In the genomic region with DNA sequence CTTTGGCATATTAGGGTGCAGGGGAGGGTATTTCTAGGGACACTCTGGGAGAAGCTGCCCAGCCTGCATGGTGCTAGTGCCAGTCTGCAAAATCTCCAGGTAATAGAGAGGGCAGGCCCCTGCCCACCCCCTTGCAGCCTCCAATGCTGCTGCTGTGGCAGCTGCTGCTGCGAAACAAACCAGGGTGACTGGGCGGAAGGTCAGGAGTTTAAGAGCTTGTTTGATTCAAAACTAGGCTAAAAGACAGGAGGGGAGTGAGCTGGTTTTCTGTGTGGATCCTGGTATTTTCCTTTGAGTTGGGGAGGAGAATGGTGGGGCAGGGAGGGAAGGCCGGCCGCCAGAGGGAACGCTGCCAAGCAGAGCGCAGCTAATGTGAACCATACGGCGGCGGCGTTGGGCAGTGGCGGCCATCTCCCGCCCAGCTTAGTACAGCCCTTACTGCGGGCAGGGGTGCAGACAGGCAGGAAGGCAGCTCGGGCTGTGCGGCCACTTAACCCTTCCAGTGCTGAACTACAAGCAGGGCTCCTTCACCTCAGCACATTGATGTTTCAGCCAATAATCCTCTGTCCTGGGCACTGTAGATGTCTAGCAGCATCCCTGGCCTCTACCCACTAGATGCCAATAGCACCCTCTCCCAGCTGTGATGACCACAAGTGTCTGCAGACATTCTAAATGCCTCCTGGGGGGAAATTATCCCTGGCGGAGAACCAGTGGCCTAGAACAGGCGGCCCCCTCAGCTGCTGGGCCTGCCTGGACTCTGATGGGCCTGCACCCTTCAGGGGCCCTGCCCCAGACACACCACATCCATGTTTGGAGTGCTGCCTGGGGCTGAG, we compare ENCODE assay signal across 11 cellular contexts.
DNase-seq lines count a peak whose midpoint lies in the region; ATAC-seq and TF ChIP-seq lines count a peak whose summit lies in the region.
"Had no signal": no experiment of that assay in that cellular context is flagged by ENCODE, and none has a peak within 500 bp of the region (broad histone marks: within the 10 kb centered on the region; RNA-seq: fewer than 3 reads in every experiment).

No MANE protein-coding gene starts in this region.

- H3K79me2 ChIP-seq in osteoblast (ENCODE audit: insufficient read depth, low read length), result no peaks in the 10 kb centered on the region

- H3K4me3 ChIP-seq in CD4-positive, CD25-positive, alpha-beta regulatory T cell (ENCODE audit: low read depth, low read length), result no peak overlapping the region
- no peak overlapping the region for H3K4me3 ChIP-seq in SJSA1
- H3K4me3 ChIP-seq in gastroesophageal sphincter, result no peak overlapping the region
- peak overlapping the region; percentile 42 for H3K4me3 ChIP-seq in osteoblast (ENCODE audit: insufficient read depth, low read length)

- TF ChIP-seq POLR2A in gastroesophageal sphincter (IDR thresholded peaks at IDR 0.05), result no peak

- peak overlapping the region; percentile 28 to 62 (median 32) for H3K27ac Mint-ChIP-seq in CD4-positive, CD25-positive, alpha-beta regulatory T cell
- H3K27ac Mint-ChIP-seq: activated naive CD8-positive, alpha-beta T cell; stimulated activated naive B cell treated with anti-CD40 and anti-IgM and Interleukin-4, amounts not matched to agents 10 μg/mL and 1 μg/mL and 100 μg/mL, for 72 hours had no signal

- no peak for TF ChIP-seq EP300 in gastroesophageal sphincter (IDR thresholded peaks at IDR 0.05)

- no peak for ATAC-seq in CD4-positive, CD25-positive, alpha-beta regulatory T cell (ENCODE audit: low read depth in 2 of 2)
- ATAC-seq in gastroesophageal sphincter (peak; percentile 64), HG03097 (IDR thresholded peaks at IDR 0.05; ENCODE audit: low FRiP score, unreplicated experiment) (no peak), HG03571 (IDR thresholded peaks at IDR 0.05; ENCODE audit: unreplicated experiment) (no peak), GM21576 (IDR thresholded peaks at IDR 0.05; ENCODE audit: unreplicated experiment) (no peak)
- ATAC-seq: Panc1; stimulated activated naive B cell treated with anti-CD40 and anti-IgM and Interleukin-4, amounts not matched to agents 10 μg/mL and 1 μg/mL and 100 μg/mL, for 72 hours had no signal

- H3K4me1 Mint-ChIP-seq in CD4-positive, CD25-positive, alpha-beta regulatory T cell, result peaks cover 0 to 11% (median 4%) of the 10 kb centered on the region in 4 donors
- H3K4me1 Mint-ChIP-seq: stimulated activated naive B cell treated with anti-CD40 and anti-IgM and Interleukin-4, amounts not matched to agents 10 μg/mL and 1 μg/mL and 100 μg/mL, for 72 hours had no signal

- H3K9me3 ChIP-seq in CD4-positive, CD25-positive, alpha-beta regulatory T cell (ENCODE audit: control insufficient read depth in 2 of 2, low read length in 2 of 2), result no peaks in the 10 kb centered on the region
- no peaks in the 10 kb centered on the region for H3K9me3 ChIP-seq in SJSA1 (replicated peaks)
- H3K9me3 ChIP-seq in gastroesophageal sphincter, result no peaks in the 10 kb centered on the region
- H3K9me3 ChIP-seq in osteoblast (ENCODE audit: low read depth, low read length), result no peaks in the 10 kb centered on the region

- 9% methylated on average over 7 of the region's 17 CpGs; no CpG with 5 or more reads in 1 of the 2 donors for WGBS in gastroesophageal sphincter (ENCODE audit: low coverage in 1 of 2), 2 donors

- peak overlapping the region; percentile 59 for H3K4me2 ChIP-seq in osteoblast (ENCODE audit: insufficient read depth, low read length)

- no peak overlapping the region for H3K27ac ChIP-seq in CD4-positive, CD25-positive, alpha-beta regulatory T cell (ENCODE audit: insufficient read depth, low read length, poor library complexity, severe bottlenecking)
- H3K27ac ChIP-seq in SJSA1, result no peak overlapping the region
- peak overlapping the region in 2 of 4 donors; percentile 6 to 24 for H3K27ac ChIP-seq in gastroesophageal sphincter
- no peak overlapping the region for H3K27ac ChIP-seq in osteoblast (ENCODE audit: low read depth, low read length)

- H4K20me1 ChIP-seq in osteoblast (ENCODE audit: insufficient read depth, low read length), result peaks cover 6% of the 10 kb centered on the region

- peaks cover 5% of the 10 kb centered on the region for H3K36me3 Mint-ChIP-seq in CD4-positive, CD25-positive, alpha-beta regulatory T cell
- H3K36me3 Mint-ChIP-seq: activated naive CD8-positive, alpha-beta T cell had no signal

- peaks cover 5% of the 10 kb centered on the region for H3K36me3 ChIP-seq in CD4-positive, CD25-positive, alpha-beta regulatory T cell (ENCODE audit: control insufficient read depth, insufficient read depth, low read length)
- no peaks in the 10 kb centered on the region; the same call in 1 of the 2 replicates for H3K36me3 ChIP-seq in SJSA1
- H3K36me3 ChIP-seq in gastroesophageal sphincter, result peaks cover 0 to 13% of the 10 kb centered on the region in 2 donors
- no peaks in the 10 kb centered on the region for H3K36me3 ChIP-seq in osteoblast (ENCODE audit: insufficient read depth, low read length)

- peak overlapping the region; percentile 70 for H2AFZ ChIP-seq in osteoblast (ENCODE audit: low read length)

- no peak overlapping the region for H3K4me3 Mint-ChIP-seq in CD4-positive, CD25-positive, alpha-beta regulatory T cell
- H3K4me3 Mint-ChIP-seq: activated naive CD8-positive, alpha-beta T cell; stimulated activated naive B cell treated with anti-CD40 and anti-IgM and Interleukin-4, amounts not matched to agents 10 μg/mL and 1 μg/mL and 100 μg/mL, for 72 hours had no signal

- H3K4me1 ChIP-seq in CD4-positive, CD25-positive, alpha-beta regulatory T cell (ENCODE audit: control insufficient read depth, insufficient read depth, low read length, poor library complexity, severe bottlenecking), result no peaks in the 10 kb centered on the region
- H3K4me1 ChIP-seq in SJSA1 (replicated peaks) (peaks cover 39% of the 10 kb centered on the region), gastroesophageal sphincter (peaks cover 0 to 51% (median 5%) of the 10 kb centered on the region in 3 donors), osteoblast (ENCODE audit: insufficient read depth, low read length) (peaks cover 40% of the 10 kb centered on the region)

- TF ChIP-seq CTCF in gastroesophageal sphincter (IDR thresholded peaks at IDR 0.05) (peak in 2 of 4 experiments; percentile 6 to 26), osteoblast (IDR thresholded peaks at IDR 0.05; ENCODE audit: extremely low read depth, low read depth, low read length) (no peak)

- H3K9me3 Mint-ChIP-seq in CD4-positive, CD25-positive, alpha-beta regulatory T cell, result peaks cover 0 to 2% (median 0%) of the 10 kb centered on the region in 7 donors
- H3K9me3 Mint-ChIP-seq: stimulated activated naive B cell treated with anti-CD40 and anti-IgM and Interleukin-4, amounts not matched to agents 10 μg/mL and 1 μg/mL and 100 μg/mL, for 72 hours had no signal

- DNase-seq in CD4-positive, CD25-positive, alpha-beta regulatory T cell, result no peak
- DNase-seq in SJSA1 (ENCODE audit: low read depth in 1 of 2, low spot score in 2 of 2) (peak; percentile 82 to 84), osteoblast (ENCODE audit: insufficient read length, low spot score, missing footprints) (peak; percentile 94)
- no peak for DNase-seq in NK-92 treated with Interleukin-12 subunit alpha and Interleukin-12 subunit beta, amount 100 ng/mL, for 24 hours (lab: John Stamatoyannopoulos, UW)
- DNase-seq: stimulated activated naive B cell treated with anti-CD40 and anti-IgM and Interleukin-4, amounts not matched to agents 10 μg/mL and 1 μg/mL and 100 μg/mL, for 72 hours had no signal

- no peaks in the 10 kb centered on the region for H3K27me3 ChIP-seq in CD4-positive, CD25-positive, alpha-beta regulatory T cell (ENCODE audit: control insufficient read depth, insufficient read depth, low read length)
- H3K27me3 ChIP-seq in SJSA1 (replicated peaks), result no peaks in the 10 kb centered on the region
- H3K27me3 ChIP-seq in gastroesophageal sphincter, result no peaks in the 10 kb centered on the region
- H3K27me3 ChIP-seq in osteoblast (ENCODE audit: insufficient read depth, low read length), result no peaks in the 10 kb centered on the region

- H3K27me3 Mint-ChIP-seq in CD4-positive, CD25-positive, alpha-beta regulatory T cell, result no peaks in the 10 kb centered on the region
- H3K27me3 Mint-ChIP-seq: activated naive CD8-positive, alpha-beta T cell; stimulated activated naive B cell treated with anti-CD40 and anti-IgM and Interleukin-4, amounts not matched to agents 10 μg/mL and 1 μg/mL and 100 μg/mL, for 72 hours had no signal

Comparison
In these comparisons a context has a peak if more than half of its experiments do, and no peak if none do; other contexts are left out.
1. DNase-seq: peak in SJSA1 (2 of 2) and osteoblast (single experiment); none in CD4-positive, CD25-positive, alpha-beta regulatory T cell (0 of 3) and NK-92 treated with Interleukin-12 subunit alpha and Interleukin-12 subunit beta, amount 100 ng/mL, for 24 hours (single experiment).